8 cellular contexts compared by ENCODE assay signal in the genomic region with DNA sequence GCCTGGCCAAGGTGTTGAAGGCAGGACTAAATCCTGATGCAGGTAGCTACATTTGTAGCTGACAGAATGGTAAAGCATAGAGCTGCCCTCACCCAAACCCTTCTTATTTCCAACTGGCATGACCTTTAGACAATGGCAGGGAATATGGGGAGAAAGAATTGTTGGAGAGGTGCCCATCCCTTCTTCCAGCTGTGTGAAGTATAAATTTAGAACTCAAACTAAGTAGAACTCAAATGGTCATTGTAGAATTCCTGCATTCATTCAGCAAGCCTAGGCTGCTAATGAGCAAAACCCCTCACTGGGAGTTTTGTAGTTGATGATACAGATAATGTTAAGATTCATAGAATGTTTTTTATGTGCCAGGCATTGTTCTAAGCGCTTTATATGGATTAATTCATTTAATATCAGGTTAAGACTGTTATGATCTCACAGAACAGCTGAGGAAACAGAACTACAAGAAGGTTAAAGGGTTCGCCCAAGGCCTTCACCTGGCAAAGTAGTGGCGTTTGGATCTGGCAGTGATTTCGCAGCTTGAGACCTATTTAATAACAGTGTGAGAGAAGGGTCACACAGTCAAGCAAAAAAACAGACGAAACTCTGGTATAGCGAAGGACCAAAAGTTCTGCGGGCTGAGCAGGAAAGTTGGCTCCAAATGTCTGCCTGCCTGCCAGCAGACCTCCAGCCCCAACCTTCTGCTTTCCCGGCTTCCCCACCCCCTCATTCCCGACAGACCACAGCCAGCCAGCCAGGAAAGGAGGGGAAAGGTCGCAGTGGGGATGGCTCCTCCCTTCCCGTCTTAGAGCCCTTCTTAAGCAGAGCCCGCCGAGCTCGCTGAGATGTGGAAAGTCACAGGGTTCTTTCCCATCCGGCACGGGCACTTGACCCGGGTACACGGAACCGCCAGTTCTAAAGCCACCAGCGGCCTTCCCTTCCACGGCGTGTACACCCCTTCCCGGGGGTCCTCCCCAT. TPM values are rescaled to one million over a fixed set of nuclear protein-coding genes. Genes with fewer than 3 reads are reported as not detected.
DNase-seq lines count a peak whose midpoint lies in the region; ATAC-seq and TF ChIP-seq lines count a peak whose summit lies in the region.

No MANE protein-coding gene starts in this region.

- no peak overlapping the region for H4K91ac ChIP-seq in neuronal stem cell (ENCODE audit: low read depth, low read length, poor library complexity)

- no peak overlapping the region for H3K9ac ChIP-seq in neuronal stem cell (ENCODE audit: low read depth, low read length, poor library complexity)

- peaks cover 36% of the 10 kb centered on the region for H3K4me1 Mint-ChIP-seq in CD14-positive monocyte
- H3K4me1 Mint-ChIP-seq in T-helper 17 cell: peaks cover 18% of the 10 kb centered on the region

- peaks cover 0 to 3% (median 0%) of the 10 kb centered on the region in 3 experiments for H3K27me3 ChIP-seq in neuronal stem cell (ENCODE audit: control insufficient read depth in 3 of 3, insufficient read depth in 3 of 3, low read depth in 1 of 3, low read length in 3 of 3)
- peaks cover 21% of the 10 kb centered on the region for H3K27me3 ChIP-seq in foreskin keratinocyte

- H3K4me3 Mint-ChIP-seq in CD14-positive monocyte (peak overlapping the region in 1 of 2 donors; percentile 49), T-helper 17 cell (peak overlapping the region; percentile 39)

- no peaks in the 10 kb centered on the region for H3K79me1 ChIP-seq in neuronal stem cell (ENCODE audit: low read depth, low read length)

- H2BK12ac ChIP-seq in neuronal stem cell (ENCODE audit: low read length): no peak overlapping the region

- H3K36me3 ChIP-seq in neuronal stem cell (replicated peaks in 1 of 2; ENCODE audit: control insufficient read depth in 2 of 2, insufficient read depth in 2 of 2, low read length in 2 of 2): peaks cover 4 to 22% of the 10 kb centered on the region in 2 donors

- intact Hi-C loops in CD14-positive monocyte (cut with micrococcal nuclease): loop anchor here (10.0 kb wide), 2 partner anchors 49 to 109 kb away; a partner anchor contains a TSS
- intact Hi-C loops in head of caudate nucleus (cut with DNase I): loop anchor here (1.0 to 10.0 kb wide), 2 partner anchors 27 to 81 kb away; no protein-coding TSS in a partner anchor

- no peak overlapping the region for H2AK5ac ChIP-seq in neuronal stem cell (ENCODE audit: low read depth, low read length)

- DNase-seq in CD14-positive monocyte (ENCODE audit: low spot score) (no peak), T-helper 17 cell (no peak), head of caudate nucleus (peak in 39 of 42 donors; percentile 14 to 80 (median 55)), neuronal stem cell (ENCODE audit: low spot score) (peak; percentile 65), foreskin keratinocyte (no peak), NCI-H128 (lab: John Stamatoyannopoulos, UW; ENCODE audit: unreplicated experiment) (no peak)
- DNase-seq in stimulated activated CD4-positive, alpha-beta T cell treated with anti-CD3 and anti-CD28 coated beads, Interleukin-4, amount 100 ng/mL, for 24 hours: no peak

- peak overlapping the region; percentile 40 for H3K4me2 ChIP-seq in neuronal stem cell (ENCODE audit: insufficient read depth, low read length, poor library complexity, severe bottlenecking)

- no peak overlapping the region for H2BK120ac ChIP-seq in neuronal stem cell (ENCODE audit: low read depth, low read length)

- no CpG with 5 or more reads among the region's 23 CpGs for WGBS in neuronal stem cell (ENCODE audit: extremely low coverage in 2 of 2, insufficient read length in 2 of 2, insufficient replicate concordance in 1 of 2), 2 donors

- H3K27ac ChIP-seq in neuronal stem cell (replicated peaks; ENCODE audit: low read length) (peak overlapping the region; percentile 72), foreskin keratinocyte (no peak overlapping the region)

- H3K27me3 Mint-ChIP-seq in CD14-positive monocyte (ENCODE audit: low read depth in 3 of 3) (peaks cover 0 to 1% (median 0%) of the 10 kb centered on the region in 3 donors), T-helper 17 cell (no peaks in the 10 kb centered on the region)

- ATAC-seq in T-helper 17 cell (no peak), foreskin keratinocyte (no peak), HG03159 (IDR thresholded peaks at IDR 0.05; ENCODE audit: unreplicated experiment) (no peak)

- H3K9me3 ChIP-seq in T-helper 17 cell (ENCODE audit: control insufficient read depth, low read length, poor library complexity, severe bottlenecking) (no peaks in the 10 kb centered on the region), neuronal stem cell (replicated peaks in 1 of 2; ENCODE audit: control insufficient read depth in 2 of 2, insufficient read depth in 1 of 2, low read depth in 1 of 2, low read length in 2 of 2) (no peaks in the 10 kb centered on the region)

- H3K4ac ChIP-seq in neuronal stem cell (ENCODE audit: low read length): no peak overlapping the region

- H3K4me3 ChIP-seq in neuronal stem cell (ENCODE audit: low read length in 2 of 2): no peak overlapping the region

- H4K8ac ChIP-seq in neuronal stem cell (ENCODE audit: low read depth, low read length): no peak overlapping the region

- H2AFZ ChIP-seq in neuronal stem cell (ENCODE audit: low read length): peak overlapping the region; percentile 81

- H3K9me3 Mint-ChIP-seq in CD14-positive monocyte: no peaks in the 10 kb centered on the region

- H3K36me3 Mint-ChIP-seq in CD14-positive monocyte (peaks cover 3 to 4% of the 10 kb centered on the region in 2 donors), T-helper 17 cell (ENCODE audit: low read depth) (no peaks in the 10 kb centered on the region)

- H3K23ac ChIP-seq in neuronal stem cell (ENCODE audit: low read depth, low read length, poor library complexity): no peak overlapping the region

- H3K27ac Mint-ChIP-seq in CD14-positive monocyte (peak overlapping the region in 4 of 7 donors; percentile 15 to 41 (median 30)), T-helper 17 cell (peak overlapping the region; percentile 85)

- no peak overlapping the region for H2BK15ac ChIP-seq in neuronal stem cell (ENCODE audit: low read length)

- H3K18ac ChIP-seq in neuronal stem cell (ENCODE audit: low read length): peak overlapping the region; percentile 3

- no peak overlapping the region for H2BK5ac ChIP-seq in neuronal stem cell (ENCODE audit: low read length)

- TF ChIP-seq CTCF in CD14-positive monocyte (IDR thresholded peaks at IDR 0.05): no peak
- TF ChIP-seq CTCF in foreskin keratinocyte (conservative IDR thresholded peaks at IDR 0.05): no peak

- H3K4me1 ChIP-seq in neuronal stem cell (ENCODE audit: control insufficient read depth in 2 of 2, insufficient read depth in 1 of 2, low read depth in 1 of 2, low read length in 2 of 2) (peaks cover 16 to 18% of the 10 kb centered on the region in 2 donors), foreskin keratinocyte (no peaks in the 10 kb centered on the region)

- no peak overlapping the region for H3K14ac ChIP-seq in neuronal stem cell (ENCODE audit: low read length)

RNA-seq across cellular contexts. Expression of a gene that starts 1.6 kb away (rescaled TPM):
- 1 to 10 TPM; 2.0 to 2.6 TPM for polyA plus RNA-seq in CD14-positive monocyte
- 1 to 10 TPM in 1 of 2 donors, under 1 TPM in 1; 0.96 to 1.1 TPM for total RNA-seq in T-helper 17 cell
- polyA plus RNA-seq in neuronal stem cell (2013, experiment 1 of 2): 45.8 TPM
- polyA plus RNA-seq in neuronal stem cell (2013, experiment 2 of 2): 43.6 TPM
- total RNA-seq in foreskin keratinocyte: 11.8 and 13.5 TPM in 2 replicates
- polyA plus RNA-seq in foreskin keratinocyte: 12.5 and 14.8 TPM in 2 replicates

RNA-seq across cellular contexts. Expression of a gene that starts 22.4 kb away (rescaled TPM):
- polyA plus RNA-seq in CD14-positive monocyte (10 to 100 TPM; 10.1 to 11.1 TPM), foreskin keratinocyte (17.5 and 18.8 TPM in 2 replicates)
- total RNA-seq in T-helper 17 cell (10 to 100 TPM; 15.8 to 19.9 TPM), foreskin keratinocyte (38.1 and 38.5 TPM in 2 replicates)
- polyA plus RNA-seq in neuronal stem cell (2013, experiment 1 of 2): 27.1 TPM
- 25.9 TPM for polyA plus RNA-seq in neuronal stem cell (2013, experiment 2 of 2)

RNA-seq across cellular contexts. Expression of a gene that starts 44.3 kb away (rescaled TPM):
- 100 to 1,000 TPM; 110 to 152 TPM for polyA plus RNA-seq in CD14-positive monocyte
- total RNA-seq in T-helper 17 cell: 10 to 100 TPM; 52.5 to 55.9 TPM
- polyA plus RNA-seq in neuronal stem cell (2013, experiment 1 of 2): 39.6 TPM
- polyA plus RNA-seq in neuronal stem cell (2013, experiment 2 of 2): 38.1 TPM
- total RNA-seq in foreskin keratinocyte: 80.1 and 91.4 TPM in 2 replicates
- polyA plus RNA-seq in foreskin keratinocyte: 77.6 and 85.0 TPM in 2 replicates

Comparison
In these comparisons a context has a peak if more than half of its experiments do, and no peak if none do; other contexts are left out.
1. DNase-seq: peak in head of caudate nucleus (39 of 42) and neuronal stem cell (single experiment); none in CD14-positive monocyte (single experiment), T-helper 17 cell (0 of 3), foreskin keratinocyte (0 of 2), NCI-H128 (single experiment) and stimulated activated CD4-positive, alpha-beta T cell treated with anti-CD3 and anti-CD28 coated beads, Interleukin-4, amount 100 ng/mL, for 24 hours (single experiment).